ENCODE assay signal across 38 cellular contexts in the genomic region with DNA sequence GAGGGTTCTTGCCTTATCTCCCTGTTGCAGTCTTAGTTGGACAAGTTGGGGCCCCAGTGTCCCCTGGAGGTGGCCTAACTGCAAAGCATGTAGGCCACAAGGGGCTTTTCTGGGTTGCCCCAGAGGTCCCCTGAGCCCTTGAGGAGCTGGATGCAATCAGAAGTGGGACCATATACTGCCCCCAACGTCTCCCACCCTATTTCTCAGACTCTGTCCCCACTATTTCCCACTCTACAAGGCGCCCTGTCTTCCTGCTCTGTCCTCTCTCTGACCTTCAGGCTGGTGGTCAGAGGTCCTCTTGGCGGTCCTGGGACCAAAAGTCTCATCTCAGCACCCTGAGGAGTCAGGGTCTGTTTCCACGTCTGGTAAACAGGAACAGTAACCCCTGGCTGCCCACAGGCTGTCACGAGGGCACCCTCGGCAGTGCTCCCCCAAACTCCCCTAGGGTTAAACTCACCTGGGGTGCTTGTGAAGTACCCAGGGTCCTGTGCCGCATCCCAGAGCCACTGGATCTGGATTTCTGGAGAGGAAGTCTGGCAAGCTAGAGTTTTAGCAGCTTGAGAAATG. TPM values are rescaled to one million over a fixed set of nuclear protein-coding genes. Genes with fewer than 3 reads are reported as not detected.
"Had no signal": no experiment of that assay in that cellular context is flagged by ENCODE, and none has a peak within 500 bp of the region (broad histone marks: within the 10 kb centered on the region; RNA-seq: fewer than 3 reads in every experiment).

No MANE protein-coding gene starts in this region.

- H2AFZ ChIP-seq: parathyroid adenoma had no signal

- H3K27ac ChIP-seq: ascending aorta, brain microvascular endothelial cell, coronary artery, foreskin keratinocyte, parathyroid adenoma, thoracic aorta, vagina, WERI-Rb-1 had no signal

- H3K9me3 Mint-ChIP-seq: activated naive CD4-positive, alpha-beta T cell treated with anti-CD3 and anti-CD28 coated beads, Interleukin-2, amount 10 ng/mL, durations not matched to agents 7 days and 5 days; activated naive CD8-positive, alpha-beta T cell treated with anti-CD3 and anti-CD28 coated beads, Interleukin-2, amount 10 ng/mL, durations not matched to agents 7 days and 5 days; activated T-helper 1 cell treated with anti-CD3 and anti-CD28 coated beads, Interleukin-12 subunit alpha, Interleukin-12 subunit beta, Interleukin-2, Interleukin-4 antibody, amounts not matched to agents 30 ng/mL and 10 ng/mL and 1 ng/mL, durations not matched to agents 14 hours and 24 hours and 36 hours; memory B cell; naive thymus-derived CD8-positive, alpha-beta T cell; neural crest cell; T-helper 1 cell treated with Interleukin-12 subunit alpha and Interleukin-12 subunit beta and Interleukin-4 antibody, amounts not matched to agents 30 μg/mL and 1 μg/mL, for 36 hours; type B pancreatic cell had no signal

- H3K4me3 ChIP-seq: ascending aorta, coronary artery, dorsolateral prefrontal cortex, thoracic aorta, vagina had no signal

- H3K36me3 Mint-ChIP-seq: activated naive CD4-positive, alpha-beta T cell treated with anti-CD3 and anti-CD28 coated beads, Interleukin-2, amount 10 ng/mL, durations not matched to agents 7 days and 5 days; activated naive CD8-positive, alpha-beta T cell treated with anti-CD3 and anti-CD28 coated beads, Interleukin-2, amount 10 ng/mL, durations not matched to agents 7 days and 5 days; memory B cell; naive thymus-derived CD8-positive, alpha-beta T cell; type B pancreatic cell had no signal

- DNase-seq: activated CD4-positive, alpha-beta T cell treated with anti-CD3 and anti-CD28 coated beads for 48 hours; activated CD4-positive, alpha-beta T cell treated with anti-CD3 and anti-CD28 coated beads, Interleukin-2, amount 50 U/mL, for 48 hours; activated CD8-positive, alpha-beta memory T cell treated with anti-CD3 and anti-CD28 coated beads for 24 hours; activated CD8-positive, alpha-beta memory T cell treated with anti-CD3 and anti-CD28 coated beads, Interleukin-2, amount 50 U/mL, for 4 hours; activated gamma-delta T cell; activated naive CD4-positive, alpha-beta T cell treated with anti-CD3 and anti-CD28 coated beads, Interleukin-2, amount 10 ng/mL, durations not matched to agents 7 days and 5 days; activated naive CD8-positive, alpha-beta T cell treated with anti-CD3 and anti-CD28 coated beads, Interleukin-2, amount 10 ng/mL, durations not matched to agents 7 days and 5 days; activated T-cell treated with anti-CD3 and anti-CD28 coated beads, Interleukin-2, amount 50 U/mL, for 1 hour; brain microvascular endothelial cell; effector memory CD4-positive, alpha-beta T cell; islet precursor cell; left colon; naive thymus-derived CD8-positive, alpha-beta T cell; occipital lobe; stimulated activated CD4-positive, alpha-beta T cell treated with anti-CD3 and anti-CD28 coated beads, Interleukin-2, amount 100 ng/mL, for 48 hours; stimulated activated naive CD8-positive, alpha-beta T cell treated with anti-CD3 and anti-CD28 coated beads, Interleukin-15, Interleukin-2, amounts not matched to agents 100 U/mL and 50 U/mL, for 24 hours; T-helper 9 cell had no signal

- H3K9ac ChIP-seq: parathyroid adenoma had no signal

- H3K9me3 ChIP-seq: ascending aorta, thoracic aorta, vagina had no signal

- H3K4me1 Mint-ChIP-seq: activated naive CD4-positive, alpha-beta T cell treated with anti-CD3 and anti-CD28 coated beads, Interleukin-2, amount 10 ng/mL, durations not matched to agents 7 days and 5 days; activated naive CD8-positive, alpha-beta T cell treated with anti-CD3 and anti-CD28 coated beads, Interleukin-2, amount 10 ng/mL, durations not matched to agents 7 days and 5 days; memory B cell; naive thymus-derived CD8-positive, alpha-beta T cell; neural crest cell had no signal

- H3K27ac Mint-ChIP-seq: activated naive CD4-positive, alpha-beta T cell treated with anti-CD3 and anti-CD28 coated beads, Interleukin-2, amount 10 ng/mL, durations not matched to agents 7 days and 5 days; activated naive CD8-positive, alpha-beta T cell treated with anti-CD3 and anti-CD28 coated beads, Interleukin-2, amount 10 ng/mL, durations not matched to agents 7 days and 5 days; activated T-helper 1 cell treated with anti-CD3 and anti-CD28 coated beads, Interleukin-12 subunit alpha, Interleukin-12 subunit beta, Interleukin-2, Interleukin-4 antibody, amounts not matched to agents 30 ng/mL and 10 ng/mL and 1 ng/mL, durations not matched to agents 14 hours and 24 hours and 36 hours; memory B cell; T-helper 1 cell treated with Interleukin-12 subunit alpha and Interleukin-12 subunit beta and Interleukin-4 antibody, amounts not matched to agents 30 μg/mL and 1 μg/mL, for 36 hours had no signal

- H3K79me2 ChIP-seq: parathyroid adenoma had no signal

- H3K27me3 ChIP-seq: ascending aorta, brain microvascular endothelial cell, dorsolateral prefrontal cortex, foreskin keratinocyte, vagina had no signal

- H3K4me3 Mint-ChIP-seq: activated naive CD4-positive, alpha-beta T cell treated with anti-CD3 and anti-CD28 coated beads, Interleukin-2, amount 10 ng/mL, durations not matched to agents 7 days and 5 days; activated naive CD8-positive, alpha-beta T cell treated with anti-CD3 and anti-CD28 coated beads, Interleukin-2, amount 10 ng/mL, durations not matched to agents 7 days and 5 days; activated T-helper 1 cell treated with anti-CD3 and anti-CD28 coated beads, Interleukin-12 subunit alpha, Interleukin-12 subunit beta, Interleukin-2, Interleukin-4 antibody, amounts not matched to agents 30 ng/mL and 10 ng/mL and 1 ng/mL, durations not matched to agents 14 hours and 24 hours and 36 hours; memory B cell; naive thymus-derived CD8-positive, alpha-beta T cell; neural crest cell; T-helper 1 cell treated with Interleukin-12 subunit alpha and Interleukin-12 subunit beta and Interleukin-4 antibody, amounts not matched to agents 30 μg/mL and 1 μg/mL, for 36 hours; type B pancreatic cell had no signal

- FAIRE-seq: TTC549 had no signal

- ATAC-seq: activated CD4-positive, CD25-positive, alpha-beta regulatory T cell treated with anti-CD3 and anti-CD28 coated beads, Interleukin-2, amount 50 U/mL, for 24 hours; left colon; naive thymus-derived CD8-positive, alpha-beta T cell; stimulated activated naive CD8-positive, alpha-beta T cell treated with anti-CD3 and anti-CD28 coated beads, Interleukin-15, Interleukin-2, amounts not matched to agents 100 U/mL and 50 U/mL, for 24 hours had no signal

- H3K4me1 ChIP-seq: ascending aorta, parathyroid adenoma had no signal

- H3K36me3 ChIP-seq: ascending aorta, brain microvascular endothelial cell, thoracic aorta, vagina, WERI-Rb-1 had no signal

RNA-seq across cellular contexts. Expression of gene PROK1, which starts 14.9 kb away (rescaled TPM):
- total RNA-seq: activated naive CD8-positive, alpha-beta T cell treated with anti-CD3 and anti-CD28 coated beads, Interleukin-2, amount 10 ng/mL, durations not matched to agents 7 days and 5 days; activated T-helper 1 cell treated with anti-CD3 and anti-CD28 coated beads, Interleukin-12 subunit alpha, Interleukin-12 subunit beta, Interleukin-2, Interleukin-4 antibody, amounts not matched to agents 30 ng/mL and 10 ng/mL and 1 ng/mL, durations not matched to agents 14 hours and 24 hours and 36 hours; ascending aorta; cerebellum; epithelial cell of proximal tubule; foreskin keratinocyte; left colon; naive thymus-derived CD8-positive, alpha-beta T cell; neural crest cell; occipital lobe had no signal
- polyA plus RNA-seq: foreskin keratinocyte; naive thymus-derived CD8-positive, alpha-beta T cell had no signal

RNA-seq across cellular contexts. Expression of gene KCNA10, which starts 53.1 kb away (rescaled TPM):
- total RNA-seq: activated naive CD8-positive, alpha-beta T cell treated with anti-CD3 and anti-CD28 coated beads, Interleukin-2, amount 10 ng/mL, durations not matched to agents 7 days and 5 days; activated T-helper 1 cell treated with anti-CD3 and anti-CD28 coated beads, Interleukin-12 subunit alpha, Interleukin-12 subunit beta, Interleukin-2, Interleukin-4 antibody, amounts not matched to agents 30 ng/mL and 10 ng/mL and 1 ng/mL, durations not matched to agents 14 hours and 24 hours and 36 hours; ascending aorta; cardiac septum; cerebellum; epithelial cell of proximal tubule; foreskin keratinocyte; left colon; lower leg skin; naive thymus-derived CD8-positive, alpha-beta T cell; neural crest cell; occipital lobe; right cardiac atrium; subcutaneous adipose tissue; thoracic aorta; vagina had no signal
- polyA plus RNA-seq: foreskin keratinocyte; naive thymus-derived CD8-positive, alpha-beta T cell; right cardiac atrium had no signal
